Comparison of ENCODE assay signal across 11 cellular contexts in genomic region chr19:6519289-6519688, GRCh38. TPM values are rescaled to one million over a fixed set of nuclear protein-coding genes. Genes with fewer than 3 reads are reported as not detected.
DNase-seq lines count a peak whose midpoint lies in the region; ATAC-seq lines count a peak whose summit lies in the region.
"Had no signal": no experiment of that assay in that cellular context is flagged by ENCODE, and none has a peak within 500 bp of the region (broad histone marks: within the 10 kb centered on the region; RNA-seq: fewer than 3 reads in every experiment).

No MANE protein-coding gene starts in this region.

- intact Hi-C loops in activated naive CD4-positive, alpha-beta T cell treated with anti-CD3 and anti-CD28 coated beads for 36 hours (cut with micrococcal nuclease), result loop anchor here (2.0 to 5.0 kb wide), 3 partner anchors 98 to 233 kb away; partner anchors contain the start of gene TNFSF14

- peaks cover 32% of the 10 kb centered on the region for H3K4me1 Mint-ChIP-seq in activated naive CD4-positive, alpha-beta T cell treated with anti-CD3 and anti-CD28 coated beads for 36 hours (ENCODE audit: low read depth)
- peaks cover 61% of the 10 kb centered on the region for H3K4me1 Mint-ChIP-seq in stimulated activated naive CD8-positive, alpha-beta T cell treated with anti-CD3 and anti-CD28 coated beads, Interleukin-15, amount 100 ng/mL, for 72 hours

- peak; percentile 3 to 43 for ATAC-seq in activated naive CD4-positive, alpha-beta T cell treated with anti-CD3 and anti-CD28 coated beads, Interleukin-2, amount 50 U/mL, for 72 hours
- no peak for ATAC-seq in stimulated activated naive CD8-positive, alpha-beta T cell treated with anti-CD3 and anti-CD28 coated beads, Interleukin-15, amount 100 ng/mL, for 72 hours
- no peak for ATAC-seq in GM19035 (IDR thresholded peaks at IDR 0.05; ENCODE audit: unreplicated experiment)

- no peaks in the 10 kb centered on the region for H3K36me3 Mint-ChIP-seq in activated naive CD4-positive, alpha-beta T cell treated with anti-CD3 and anti-CD28 coated beads, Interleukin-2, amount 50 U/mL, for 72 hours
- no peaks in the 10 kb centered on the region for H3K36me3 Mint-ChIP-seq in activated naive CD4-positive, alpha-beta T cell treated with anti-CD3 and anti-CD28 coated beads for 36 hours (ENCODE audit: low read depth)

- H3K27me3 Mint-ChIP-seq in activated naive CD4-positive, alpha-beta T cell treated with anti-CD3 and anti-CD28 coated beads for 36 hours (ENCODE audit: low read depth), result no peaks in the 10 kb centered on the region
- no peaks in the 10 kb centered on the region for H3K27me3 Mint-ChIP-seq in stimulated activated naive CD8-positive, alpha-beta T cell treated with anti-CD3 and anti-CD28 coated beads, Interleukin-15, amount 100 ng/mL, for 72 hours

- no peak overlapping the region for H3K4me3 Mint-ChIP-seq in activated naive CD4-positive, alpha-beta T cell treated with anti-CD3 and anti-CD28 coated beads for 36 hours
- peak overlapping the region; percentile 38 to 84 for H3K4me3 Mint-ChIP-seq in stimulated activated naive CD8-positive, alpha-beta T cell treated with anti-CD3 and anti-CD28 coated beads, Interleukin-15, amount 100 ng/mL, for 72 hours

- peak overlapping the region; percentile 70 to 77 for H3K27ac Mint-ChIP-seq in activated naive CD4-positive, alpha-beta T cell treated with anti-CD3 and anti-CD28 coated beads, Interleukin-2, amount 50 U/mL, for 72 hours
- H3K27ac Mint-ChIP-seq in activated naive CD4-positive, alpha-beta T cell treated with anti-CD3 and anti-CD28 coated beads for 36 hours, result no peak overlapping the region
- H3K27ac Mint-ChIP-seq in stimulated activated naive CD8-positive, alpha-beta T cell treated with anti-CD3 and anti-CD28 coated beads, Interleukin-15, amount 100 ng/mL, for 72 hours, result peak overlapping the region in 1 of 2 donors; percentile 61

- CTCF ChIA-PET in activated naive CD4-positive, alpha-beta T cell treated with anti-CD3 and anti-CD28 coated beads for 36 hours (lab: Charles Lee), result interaction anchor here (0.7 to 0.9 kb wide), 2 partner anchors 66 to 255 kb away, joined by 3 to 6 read pairs; no protein-coding TSS in a partner anchor

- H3K9me3 Mint-ChIP-seq in activated naive CD4-positive, alpha-beta T cell treated with anti-CD3 and anti-CD28 coated beads, Interleukin-2, amount 50 U/mL, for 72 hours, result no peaks in the 10 kb centered on the region
- H3K9me3 Mint-ChIP-seq in activated naive CD4-positive, alpha-beta T cell treated with anti-CD3 and anti-CD28 coated beads for 36 hours, result no peaks in the 10 kb centered on the region
- peaks cover 0 to 3% of the 10 kb centered on the region in 2 donors for H3K9me3 Mint-ChIP-seq in stimulated activated naive CD8-positive, alpha-beta T cell treated with anti-CD3 and anti-CD28 coated beads, Interleukin-15, amount 100 ng/mL, for 72 hours

- DNase-seq in activated naive CD4-positive, alpha-beta T cell treated with anti-CD3 and anti-CD28 coated beads, Interleukin-2, amount 50 U/mL, for 72 hours (ENCODE audit: low spot score in 2 of 2), result no peak
- no peak for DNase-seq in activated naive CD4-positive, alpha-beta T cell treated with anti-CD3 and anti-CD28 coated beads for 36 hours
- DNase-seq in RPMI7951 (ENCODE audit: low read depth), result peak; percentile 61
- DNase-seq in dermis blood vessel endothelial cell, result peak; percentile 50
- DNase-seq in stimulated activated naive CD8-positive, alpha-beta T cell treated with anti-CD3 and anti-CD28 coated beads, Interleukin-15, amount 100 ng/mL, for 72 hours, result no peak
- no peak for DNase-seq in NCI-H82 (lab: John Stamatoyannopoulos, UW)
- DNase-seq in NAMALWA (ENCODE audit: low spot score), result no peak
- DNase-seq: colonic mucosa, NCI-H1417 treated with DMSO at 0.1 percent for 48 hours, Right ventricle myocardium superior had no signal

RNA-seq across cellular contexts. Expression of gene TNFSF9, which starts 11.5 kb away (rescaled TPM):
- 1 to 10 TPM in 1 of 2 donors, under 1 TPM in 1; 0.43 to 3.4 TPM for total RNA-seq in activated naive CD4-positive, alpha-beta T cell treated with anti-CD3 and anti-CD28 coated beads, Interleukin-2, amount 50 U/mL, for 72 hours
- total RNA-seq in activated naive CD4-positive, alpha-beta T cell treated with anti-CD3 and anti-CD28 coated beads for 36 hours, result 1 to 10 TPM; 1.3 to 1.5 TPM
- total RNA-seq in RPMI7951 (2014; rRNA removed; shearing (Covaris generic)), result 0.29 and 0.96 TPM in 2 replicates
- 0.34 and 0.60 TPM in 2 replicates for total RNA-seq in dermis blood vessel endothelial cell

RNA-seq across cellular contexts. Expression of gene TUBB4A, which starts 17.2 kb away (rescaled TPM):
- 1 to 10 TPM; 2.6 to 9.4 TPM for total RNA-seq in activated naive CD4-positive, alpha-beta T cell treated with anti-CD3 and anti-CD28 coated beads, Interleukin-2, amount 50 U/mL, for 72 hours
- 1 to 10 TPM; 6.4 to 7.0 TPM for total RNA-seq in activated naive CD4-positive, alpha-beta T cell treated with anti-CD3 and anti-CD28 coated beads for 36 hours
- total RNA-seq in RPMI7951 (2014; rRNA removed; shearing (Covaris generic)), result 0.20 TPM in 1 of 2 replicates, not detected in the other
- total RNA-seq in dermis blood vessel endothelial cell, result not detected in 2 replicates

RNA-seq across cellular contexts. Expression of gene DENND1C, which starts 37.7 kb away (rescaled TPM):
- 10 to 100 TPM; 70.8 to 84.4 TPM for total RNA-seq in activated naive CD4-positive, alpha-beta T cell treated with anti-CD3 and anti-CD28 coated beads, Interleukin-2, amount 50 U/mL, for 72 hours
- 10 to 100 TPM; 55.7 to 57.9 TPM for total RNA-seq in activated naive CD4-positive, alpha-beta T cell treated with anti-CD3 and anti-CD28 coated beads for 36 hours
- total RNA-seq in RPMI7951 (2014; rRNA removed; shearing (Covaris generic)), result not detected in 2 replicates
- total RNA-seq in dermis blood vessel endothelial cell, result not detected in 2 replicates

RNA-seq across cellular contexts. Expression of gene CRB3, which starts 55.2 kb away (rescaled TPM):
- total RNA-seq in activated naive CD4-positive, alpha-beta T cell treated with anti-CD3 and anti-CD28 coated beads, Interleukin-2, amount 50 U/mL, for 72 hours, result 1 to 10 TPM in 1 of 2 donors, under 1 TPM in 1; 0.59 to 2.6 TPM
- 1 to 10 TPM; 1.2 to 1.4 TPM for total RNA-seq in activated naive CD4-positive, alpha-beta T cell treated with anti-CD3 and anti-CD28 coated beads for 36 hours
- not detected in 2 replicates for total RNA-seq in RPMI7951 (2014; rRNA removed; shearing (Covaris generic))
- not detected in 2 replicates for total RNA-seq in dermis blood vessel endothelial cell
- total RNA-seq: Right ventricle myocardium superior had no signal

RNA-seq across cellular contexts. Expression of gene SLC25A23, which starts 59.7 kb away (rescaled TPM):
- total RNA-seq in activated naive CD4-positive, alpha-beta T cell treated with anti-CD3 and anti-CD28 coated beads, Interleukin-2, amount 50 U/mL, for 72 hours, result 10 to 100 TPM in 1 of 2 donors, under 1 TPM in 1; 0.96 to 36.0 TPM
- 10 to 100 TPM; 16.2 to 18.2 TPM for total RNA-seq in activated naive CD4-positive, alpha-beta T cell treated with anti-CD3 and anti-CD28 coated beads for 36 hours
- 17.5 and 20.7 TPM in 2 replicates for total RNA-seq in RPMI7951 (2014; rRNA removed; shearing (Covaris generic))
- total RNA-seq in dermis blood vessel endothelial cell, result 20.4 and 62.0 TPM in 2 replicates

Comparison
In these comparisons a context has a peak if more than half of its experiments do, and no peak if none do; other contexts are left out.
1. ATAC-seq: peak in activated naive CD4-positive, alpha-beta T cell treated with anti-CD3 and anti-CD28 coated beads, Interleukin-2, amount 50 U/mL, for 72 hours (2 of 2); none in stimulated activated naive CD8-positive, alpha-beta T cell treated with anti-CD3 and anti-CD28 coated beads, Interleukin-15, amount 100 ng/mL, for 72 hours (single experiment) and GM19035 (single experiment).
2. DNase-seq: peak in RPMI7951 (single experiment) and dermis blood vessel endothelial cell (single experiment); none in activated naive CD4-positive, alpha-beta T cell treated with anti-CD3 and anti-CD28 coated beads, Interleukin-2, amount 50 U/mL, for 72 hours (0 of 2), activated naive CD4-positive, alpha-beta T cell treated with anti-CD3 and anti-CD28 coated beads for 36 hours (single experiment), stimulated activated naive CD8-positive, alpha-beta T cell treated with anti-CD3 and anti-CD28 coated beads, Interleukin-15, amount 100 ng/mL, for 72 hours (0 of 2), NCI-H82 (single experiment) and NAMALWA (single experiment).
3. RNA of gene DENND1C, which starts 37.7 kb away (total RNA-seq): 70.8 to 84.4 TPM in activated naive CD4-positive, alpha-beta T cell treated with anti-CD3 and anti-CD28 coated beads, Interleukin-2, amount 50 U/mL, for 72 hours and 55.7 to 57.9 TPM in activated naive CD4-positive, alpha-beta T cell treated with anti-CD3 and anti-CD28 coated beads for 36 hours; not detected in RPMI7951 and not detected in dermis blood vessel endothelial cell; every median in the first group is over 10 times any median in the second.